ENCODE assay signal across 1 cellular context in the genomic region with DNA sequence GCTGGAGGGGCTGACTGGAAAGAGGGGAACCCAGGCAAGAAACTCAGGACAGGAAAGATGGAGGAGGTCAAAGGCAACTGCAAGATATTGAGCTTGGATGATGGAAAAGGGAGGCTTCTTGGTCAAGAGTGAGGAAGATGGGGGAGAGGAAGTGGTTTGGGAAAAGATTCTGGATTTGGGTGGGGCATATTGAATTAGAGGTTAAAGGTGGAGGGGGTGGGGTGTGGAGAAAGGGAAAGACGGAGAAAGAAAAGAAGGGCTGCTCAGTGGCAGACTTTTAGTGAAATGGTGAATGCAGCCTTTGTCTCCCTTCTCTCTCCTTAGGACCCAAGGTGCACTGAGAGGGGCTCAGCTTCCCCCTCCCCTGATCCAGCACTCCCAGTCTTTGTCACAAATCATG.
TF ChIP-seq lines count a peak whose summit lies in the region.

No MANE protein-coding gene starts in this region.

TF ChIP-seq in WTC11, 78 proteins besides CTCF, POLR2A, EP300 and RAD21 (continued from another document):
- TF ChIP-seq, protein P1, sequence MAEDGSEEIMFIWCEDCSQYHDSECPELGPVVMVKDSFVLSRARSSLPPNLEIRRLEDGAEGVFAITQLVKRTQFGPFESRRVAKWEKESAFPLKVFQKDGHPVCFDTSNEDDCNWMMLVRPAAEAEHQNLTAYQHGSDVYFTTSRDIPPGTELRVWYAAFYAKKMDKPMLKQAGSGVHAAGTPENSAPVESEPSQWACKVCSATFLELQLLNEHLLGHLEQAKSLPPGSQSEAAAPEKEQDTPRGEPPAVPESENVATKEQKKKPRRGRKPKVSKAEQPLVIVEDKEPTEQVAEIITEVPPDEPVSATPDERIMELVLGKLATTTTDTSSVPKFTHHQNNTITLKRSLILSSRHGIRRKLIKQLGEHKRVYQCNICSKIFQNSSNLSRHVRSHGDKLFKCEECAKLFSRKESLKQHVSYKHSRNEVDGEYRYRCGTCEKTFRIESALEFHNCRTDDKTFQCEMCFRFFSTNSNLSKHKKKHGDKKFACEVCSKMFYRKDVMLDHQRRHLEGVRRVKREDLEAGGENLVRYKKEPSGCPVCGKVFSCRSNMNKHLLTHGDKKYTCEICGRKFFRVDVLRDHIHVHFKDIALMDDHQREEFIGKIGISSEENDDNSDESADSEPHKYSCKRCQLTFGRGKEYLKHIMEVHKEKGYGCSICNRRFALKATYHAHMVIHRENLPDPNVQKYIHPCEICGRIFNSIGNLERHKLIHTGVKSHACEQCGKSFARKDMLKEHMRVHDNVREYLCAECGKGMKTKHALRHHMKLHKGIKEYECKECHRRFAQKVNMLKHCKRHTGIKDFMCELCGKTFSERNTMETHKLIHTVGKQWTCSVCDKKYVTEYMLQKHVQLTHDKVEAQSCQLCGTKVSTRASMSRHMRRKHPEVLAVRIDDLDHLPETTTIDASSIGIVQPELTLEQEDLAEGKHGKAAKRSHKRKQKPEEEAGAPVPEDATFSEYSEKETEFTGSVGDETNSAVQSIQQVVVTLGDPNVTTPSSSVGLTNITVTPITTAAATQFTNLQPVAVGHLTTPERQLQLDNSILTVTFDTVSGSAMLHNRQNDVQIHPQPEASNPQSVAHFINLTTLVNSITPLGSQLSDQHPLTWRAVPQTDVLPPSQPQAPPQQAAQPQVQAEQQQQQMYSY (CRISPR knock-in tag; IDR thresholded peaks at IDR 0.05) = no peak
- TF ChIP-seq FOXP1 (CRISPR knock-in tag; IDR thresholded peaks at IDR 0.05; ENCODE audit: borderline replicate concordance) = no peak
- no peak for TF ChIP-seq ZBTB21 (CRISPR knock-in tag; IDR thresholded peaks at IDR 0.05; ENCODE audit: borderline replicate concordance)
- no peak for TF ChIP-seq OVOL2 (CRISPR knock-in tag; IDR thresholded peaks at IDR 0.05; ENCODE audit: borderline replicate concordance)
- TF ChIP-seq, protein P2, sequence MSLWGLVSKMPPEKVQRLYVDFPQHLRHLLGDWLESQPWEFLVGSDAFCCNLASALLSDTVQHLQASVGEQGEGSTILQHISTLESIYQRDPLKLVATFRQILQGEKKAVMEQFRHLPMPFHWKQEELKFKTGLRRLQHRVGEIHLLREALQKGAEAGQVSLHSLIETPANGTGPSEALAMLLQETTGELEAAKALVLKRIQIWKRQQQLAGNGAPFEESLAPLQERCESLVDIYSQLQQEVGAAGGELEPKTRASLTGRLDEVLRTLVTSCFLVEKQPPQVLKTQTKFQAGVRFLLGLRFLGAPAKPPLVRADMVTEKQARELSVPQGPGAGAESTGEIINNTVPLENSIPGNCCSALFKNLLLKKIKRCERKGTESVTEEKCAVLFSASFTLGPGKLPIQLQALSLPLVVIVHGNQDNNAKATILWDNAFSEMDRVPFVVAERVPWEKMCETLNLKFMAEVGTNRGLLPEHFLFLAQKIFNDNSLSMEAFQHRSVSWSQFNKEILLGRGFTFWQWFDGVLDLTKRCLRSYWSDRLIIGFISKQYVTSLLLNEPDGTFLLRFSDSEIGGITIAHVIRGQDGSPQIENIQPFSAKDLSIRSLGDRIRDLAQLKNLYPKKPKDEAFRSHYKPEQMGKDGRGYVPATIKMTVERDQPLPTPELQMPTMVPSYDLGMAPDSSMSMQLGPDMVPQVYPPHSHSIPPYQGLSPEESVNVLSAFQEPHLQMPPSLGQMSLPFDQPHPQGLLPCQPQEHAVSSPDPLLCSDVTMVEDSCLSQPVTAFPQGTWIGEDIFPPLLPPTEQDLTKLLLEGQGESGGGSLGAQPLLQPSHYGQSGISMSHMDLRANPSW (CRISPR knock-in tag; conservative IDR thresholded peaks at IDR 0.05; ENCODE audit: low read depth) = no peak
- TF ChIP-seq NFATC4 (CRISPR knock-in tag; IDR thresholded peaks at IDR 0.05) = no peak
- TF ChIP-seq GABPB1 (CRISPR knock-in tag; IDR thresholded peaks at IDR 0.05) = no peak
- TF ChIP-seq MXD4 (CRISPR knock-in tag; IDR thresholded peaks at IDR 0.05; ENCODE audit: borderline replicate concordance) = no peak
- TF ChIP-seq, protein P3, sequence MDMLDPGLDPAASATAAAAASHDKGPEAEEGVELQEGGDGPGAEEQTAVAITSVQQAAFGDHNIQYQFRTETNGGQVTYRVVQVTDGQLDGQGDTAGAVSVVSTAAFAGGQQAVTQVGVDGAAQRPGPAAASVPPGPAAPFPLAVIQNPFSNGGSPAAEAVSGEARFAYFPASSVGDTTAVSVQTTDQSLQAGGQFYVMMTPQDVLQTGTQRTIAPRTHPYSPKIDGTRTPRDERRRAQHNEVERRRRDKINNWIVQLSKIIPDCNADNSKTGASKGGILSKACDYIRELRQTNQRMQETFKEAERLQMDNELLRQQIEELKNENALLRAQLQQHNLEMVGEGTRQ (CRISPR knock-in tag; IDR thresholded peaks at IDR 0.05) = no peak
- TF ChIP-seq, protein P4, sequence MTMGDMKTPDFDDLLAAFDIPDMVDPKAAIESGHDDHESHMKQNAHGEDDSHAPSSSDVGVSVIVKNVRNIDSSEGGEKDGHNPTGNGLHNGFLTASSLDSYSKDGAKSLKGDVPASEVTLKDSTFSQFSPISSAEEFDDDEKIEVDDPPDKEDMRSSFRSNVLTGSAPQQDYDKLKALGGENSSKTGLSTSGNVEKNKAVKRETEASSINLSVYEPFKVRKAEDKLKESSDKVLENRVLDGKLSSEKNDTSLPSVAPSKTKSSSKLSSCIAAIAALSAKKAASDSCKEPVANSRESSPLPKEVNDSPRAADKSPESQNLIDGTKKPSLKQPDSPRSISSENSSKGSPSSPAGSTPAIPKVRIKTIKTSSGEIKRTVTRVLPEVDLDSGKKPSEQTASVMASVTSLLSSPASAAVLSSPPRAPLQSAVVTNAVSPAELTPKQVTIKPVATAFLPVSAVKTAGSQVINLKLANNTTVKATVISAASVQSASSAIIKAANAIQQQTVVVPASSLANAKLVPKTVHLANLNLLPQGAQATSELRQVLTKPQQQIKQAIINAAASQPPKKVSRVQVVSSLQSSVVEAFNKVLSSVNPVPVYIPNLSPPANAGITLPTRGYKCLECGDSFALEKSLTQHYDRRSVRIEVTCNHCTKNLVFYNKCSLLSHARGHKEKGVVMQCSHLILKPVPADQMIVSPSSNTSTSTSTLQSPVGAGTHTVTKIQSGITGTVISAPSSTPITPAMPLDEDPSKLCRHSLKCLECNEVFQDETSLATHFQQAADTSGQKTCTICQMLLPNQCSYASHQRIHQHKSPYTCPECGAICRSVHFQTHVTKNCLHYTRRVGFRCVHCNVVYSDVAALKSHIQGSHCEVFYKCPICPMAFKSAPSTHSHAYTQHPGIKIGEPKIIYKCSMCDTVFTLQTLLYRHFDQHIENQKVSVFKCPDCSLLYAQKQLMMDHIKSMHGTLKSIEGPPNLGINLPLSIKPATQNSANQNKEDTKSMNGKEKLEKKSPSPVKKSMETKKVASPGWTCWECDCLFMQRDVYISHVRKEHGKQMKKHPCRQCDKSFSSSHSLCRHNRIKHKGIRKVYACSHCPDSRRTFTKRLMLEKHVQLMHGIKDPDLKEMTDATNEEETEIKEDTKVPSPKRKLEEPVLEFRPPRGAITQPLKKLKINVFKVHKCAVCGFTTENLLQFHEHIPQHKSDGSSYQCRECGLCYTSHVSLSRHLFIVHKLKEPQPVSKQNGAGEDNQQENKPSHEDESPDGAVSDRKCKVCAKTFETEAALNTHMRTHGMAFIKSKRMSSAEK (CRISPR knock-in tag; IDR thresholded peaks at IDR 0.05; ENCODE audit: borderline replicate concordance) = no peak
